In genomic region chr17:66976781-66977201, GRCh38 we compare ENCODE assay signal across 24 cellular contexts. TPM values are rescaled to one million over a fixed set of nuclear protein-coding genes. Genes with fewer than 3 reads are reported as not detected.
DNase-seq lines count a peak whose midpoint lies in the region; ATAC-seq and TF ChIP-seq lines count a peak whose summit lies in the region.
"Had no signal": no experiment of that assay in that cellular context is flagged by ENCODE, and none has a peak within 500 bp of the region (broad histone marks: within the 10 kb centered on the region; RNA-seq: fewer than 3 reads in every experiment).

No MANE protein-coding gene starts in this region.

- peaks cover 26 to 47% of the 10 kb centered on the region in 2 donors for H3K27me3 Mint-ChIP-seq in CD4-positive, alpha-beta memory T cell

- H3K79me2 ChIP-seq in PC-3 (ENCODE audit: low read length), result no peaks in the 10 kb centered on the region

- 9 to 11% methylated on average over 11 of the region's 11 CpGs for WGBS in heart right ventricle, 2 donors
- WGBS in thyroid gland, 2 donors, result 11 to 13% methylated on average over 11 of the region's 11 CpGs

- H3K4me2 ChIP-seq in PC-3 (ENCODE audit: low read length), result no peak overlapping the region
- H3K4me2 ChIP-seq: smooth muscle cell had no signal

- no peaks in the 10 kb centered on the region for H4K20me1 ChIP-seq in PC-3 (ENCODE audit: low read length)

- H3K4me3 ChIP-seq in PC-3 (ENCODE audit: low read length), result no peak overlapping the region
- no peak overlapping the region for H3K4me3 ChIP-seq in heart right ventricle
- H3K4me3 ChIP-seq in thyroid gland (replicated peaks in 1 of 3), result no peak overlapping the region
- H3K4me3 ChIP-seq in CD4-positive, alpha-beta memory T cell (ENCODE audit: low read length in 2 of 2), result no peak overlapping the region
- H3K4me3 ChIP-seq: gastrocnemius medialis, K562, smooth muscle cell, thoracic aorta had no signal

- BruUV-seq in PC-3 (replicated peaks; lab: Mats Ljungman, UMichigan), result no TSS peak

- H3K9ac ChIP-seq in PC-3 (ENCODE audit: low read length), result no peak overlapping the region

- ATAC-seq in PC-3, result peak; percentile 69
- ATAC-seq in heart right ventricle, result peak in 6 of 8 donors; percentile 5 to 45 (median 25)
- ATAC-seq in GM21526 (IDR thresholded peaks at IDR 0.05; ENCODE audit: low FRiP score, unreplicated experiment), result no peak
- ATAC-seq: activated CD8-positive, alpha-beta T cell treated with anti-CD3 and anti-CD28 coated beads, Interleukin-2, amount 10 ng/mL, durations not matched to agents 7 days and 5 days; activated T-cell treated with anti-CD3 and anti-CD28 coated beads, Interleukin-2, amount 50 U/mL, for 72 hours; K562; naive thymus-derived CD8-positive, alpha-beta T cell had no signal

- H2AFZ ChIP-seq in PC-3 (ENCODE audit: low read length), result no peak overlapping the region

- DNase-seq in NCI-H2227 (lab: John Stamatoyannopoulos, UW; ENCODE audit: unreplicated experiment) (peak; percentile 40), NCI-H2227 treated with DMSO at 0.1 percent for 48 hours (lab: John Stamatoyannopoulos, UW) (no peak), PC-3 (peak; percentile 42), heart right ventricle (no peak), thyroid gland (peak; percentile 85 to 86), GM19238 (ENCODE audit: insufficient read length, low spot score) (no peak)
- DNase-seq in CD4-positive, alpha-beta memory T cell, result no peak
- DNase-seq: 8988T; activated B cell treated with CpG ODN at 0.5 μM for 24 hours; activated CD8-positive, alpha-beta T cell treated with anti-CD3 and anti-CD28 coated beads, Interleukin-2, amount 10 ng/mL, durations not matched to agents 7 days and 5 days; activated naive CD8-positive, alpha-beta T cell treated with anti-CD3 and anti-CD28 coated beads for 36 hours; activated T-cell treated with anti-CD3 and anti-CD28 coated beads, Interleukin-2, amount 50 U/mL, for 72 hours; CD4-positive, CD25-positive, alpha-beta regulatory T cell; naive thymus-derived CD8-positive, alpha-beta T cell; NCI-H2107; T-helper 1 cell had no signal

- H3K27ac Mint-ChIP-seq in CD4-positive, alpha-beta memory T cell, result no peak overlapping the region
- H3K27ac Mint-ChIP-seq: activated B cell treated with CpG ODN at 0.5 μM for 24 hours; activated CD8-positive, alpha-beta T cell treated with anti-CD3 and anti-CD28 coated beads, Interleukin-2, amount 10 ng/mL, durations not matched to agents 7 days and 5 days; activated naive CD8-positive, alpha-beta T cell treated with anti-CD3 and anti-CD28 coated beads for 36 hours; activated T-cell treated with anti-CD3 and anti-CD28 coated beads, Interleukin-2, amount 50 U/mL, for 72 hours; CD4-positive, CD25-positive, alpha-beta regulatory T cell; dendritic cell treated with granulocyte-macrophage colony-stimulating factor and Interleukin-4, amounts not matched to agents 40 ng/mL and 50 ng/mL, for 4 days had no signal

- H3K4me1 Mint-ChIP-seq in CD4-positive, alpha-beta memory T cell, result peaks cover 0 to 3% (median 0%) of the 10 kb centered on the region in 4 donors
- H3K4me1 Mint-ChIP-seq: activated B cell treated with CpG ODN at 0.5 μM for 24 hours; activated naive CD8-positive, alpha-beta T cell treated with anti-CD3 and anti-CD28 coated beads for 36 hours had no signal

- H3K9me3 ChIP-seq in PC-3 (ENCODE audit: low read length) (no peaks in the 10 kb centered on the region), heart right ventricle (no peaks in the 10 kb centered on the region), thyroid gland (no peaks in the 10 kb centered on the region)
- H3K9me3 ChIP-seq in CD4-positive, alpha-beta memory T cell (ENCODE audit: control insufficient read depth in 1 of 2, low read length in 2 of 2), result no peaks in the 10 kb centered on the region
- H3K9me3 ChIP-seq: gastrocnemius medialis, thoracic aorta had no signal

- POLR2A ChIA-PET in PC-3 (lab: Charles Lee; ENCODE audit: unreplicated experiment), result no interaction called here
- POLR2A ChIA-PET in CD4-positive, alpha-beta memory T cell (lab: Charles Lee; ENCODE audit: partially characterized antibody), result no interaction called here

- H3K4me1 ChIP-seq in PC-3 (ENCODE audit: insufficient read depth, low read length), result peaks cover 15% of the 10 kb centered on the region
- peaks cover 0 to 42% (median 21%) of the 10 kb centered on the region in 9 donors for H3K4me1 ChIP-seq in heart right ventricle
- peaks cover 3 to 5% of the 10 kb centered on the region in 2 donors for H3K4me1 ChIP-seq in thyroid gland
- no peaks in the 10 kb centered on the region for H3K4me1 ChIP-seq in CD4-positive, alpha-beta memory T cell (ENCODE audit: insufficient read depth, low read length)

- H3K4me3 Mint-ChIP-seq in CD4-positive, alpha-beta memory T cell, result no peak overlapping the region
- H3K4me3 Mint-ChIP-seq: activated B cell treated with CpG ODN at 0.5 μM for 24 hours; activated CD8-positive, alpha-beta T cell treated with anti-CD3 and anti-CD28 coated beads, Interleukin-2, amount 10 ng/mL, durations not matched to agents 7 days and 5 days; activated naive CD8-positive, alpha-beta T cell treated with anti-CD3 and anti-CD28 coated beads for 36 hours; activated T-cell treated with anti-CD3 and anti-CD28 coated beads, Interleukin-2, amount 50 U/mL, for 72 hours; CD4-positive, CD25-positive, alpha-beta regulatory T cell; dendritic cell treated with granulocyte-macrophage colony-stimulating factor and Interleukin-4, amounts not matched to agents 40 ng/mL and 50 ng/mL, for 4 days; naive thymus-derived CD8-positive, alpha-beta T cell had no signal

- H3F3A ChIP-seq in PC-3 (ENCODE audit: low read length, unreplicated experiment), result no peaks in the 10 kb centered on the region

- H3K27ac ChIP-seq in PC-3 (ENCODE audit: low read length) (no peak overlapping the region), heart right ventricle (peak overlapping the region in 1 of 10 donors; percentile 0), thyroid gland (no peak overlapping the region)
- H3K27ac ChIP-seq in CD4-positive, alpha-beta memory T cell (ENCODE audit: low read depth, low read length), result no peak overlapping the region
- H3K27ac ChIP-seq: HL-60, thoracic aorta had no signal

- no peak for TF ChIP-seq POLR2A in thyroid gland (IDR thresholded peaks at IDR 0.05)

- TF ChIP-seq CTCF in PC-3 (conservative IDR thresholded peaks at IDR 0.05; ENCODE audit: low read depth, low read length), result no peak
- no peak for TF ChIP-seq CTCF in heart right ventricle (IDR thresholded peaks at IDR 0.05)
- no peak for TF ChIP-seq CTCF in thyroid gland (IDR thresholded peaks at IDR 0.05)

- H3K9me2 ChIP-seq in PC-3 (replicated peaks; ENCODE audit: low read length), result no peaks in the 10 kb centered on the region

- H3K27me3 ChIP-seq in PC-3 (ENCODE audit: low read length) (no peaks in the 10 kb centered on the region), heart right ventricle (peaks cover under 1 to 45% (median 15%) of the 10 kb centered on the region in 7 donors), thyroid gland (no peaks in the 10 kb centered on the region)
- no peaks in the 10 kb centered on the region for H3K27me3 ChIP-seq in CD4-positive, alpha-beta memory T cell (ENCODE audit: insufficient read depth, low read length)
- H3K27me3 ChIP-seq: gastrocnemius medialis had no signal

- peaks cover 0 to 2% (median 0%) of the 10 kb centered on the region in 8 donors for H3K9me3 Mint-ChIP-seq in CD4-positive, alpha-beta memory T cell
- H3K9me3 Mint-ChIP-seq: activated B cell treated with CpG ODN at 0.5 μM for 24 hours; activated naive CD8-positive, alpha-beta T cell treated with anti-CD3 and anti-CD28 coated beads for 36 hours; activated T-cell treated with anti-CD3 and anti-CD28 coated beads, Interleukin-2, amount 50 U/mL, for 72 hours; dendritic cell treated with granulocyte-macrophage colony-stimulating factor and Interleukin-4, amounts not matched to agents 40 ng/mL and 50 ng/mL, for 4 days; naive thymus-derived CD8-positive, alpha-beta T cell had no signal

- CTCF ChIA-PET in PC-3 (lab: Charles Lee), result no interaction called here
- CTCF ChIA-PET in CD4-positive, alpha-beta memory T cell (lab: Charles Lee; ENCODE audit: partially characterized antibody), result no interaction called here

- intact Hi-C loops in PC-3 (cut with micrococcal nuclease) (no loop called here), heart right ventricle (cut with DNase I) (loop anchor here in 1 of 10 donors (10.0 kb wide), 1 partner anchor 128 kb away; no protein-coding TSS in a partner anchor), thyroid gland (cut with DNase I) (no loop called here)
- intact Hi-C loops in CD4-positive, alpha-beta memory T cell (cut with micrococcal nuclease), result no loop called here

- H3K36me3 Mint-ChIP-seq in CD4-positive, alpha-beta memory T cell, result no peaks in the 10 kb centered on the region
- H3K36me3 Mint-ChIP-seq: activated naive CD8-positive, alpha-beta T cell treated with anti-CD3 and anti-CD28 coated beads for 36 hours; CD4-positive, CD25-positive, alpha-beta regulatory T cell; naive thymus-derived CD8-positive, alpha-beta T cell had no signal

- H3K36me3 ChIP-seq in PC-3 (ENCODE audit: low read depth, low read length) (no peaks in the 10 kb centered on the region), heart right ventricle (no peaks in the 10 kb centered on the region), thyroid gland (no peaks in the 10 kb centered on the region)
- no peaks in the 10 kb centered on the region for H3K36me3 ChIP-seq in CD4-positive, alpha-beta memory T cell (ENCODE audit: insufficient read depth, low read length)
- H3K36me3 ChIP-seq: gastrocnemius medialis, thoracic aorta had no signal

RNA-seq across cellular contexts. Expression of gene CACNG4, which starts 12.3 kb away (rescaled TPM):
- 1.7 and 2.4 TPM in 2 replicates for total RNA-seq in PC-3 (2014; rRNA removed)
- total RNA-seq in heart right ventricle, result under 1 TPM in 4 of 10 donors, not detected in 6; 0.06 to 0.11 (median 0.08) TPM
- under 1 TPM in 1 of 2 donors, not detected in 1; 0.06 TPM for polyA plus RNA-seq in heart right ventricle
- under 1 TPM in 1 of 4 donors, not detected in 3; 0.24 TPM for total RNA-seq in thyroid gland
- total RNA-seq in CD4-positive, alpha-beta memory T cell, result not detected
- polyA plus RNA-seq in CD4-positive, alpha-beta memory T cell, result not detected
- total RNA-seq: activated B cell treated with CpG ODN at 0.5 μM for 24 hours; activated CD8-positive, alpha-beta T cell treated with anti-CD3 and anti-CD28 coated beads, Interleukin-2, amount 10 ng/mL, durations not matched to agents 7 days and 5 days; activated naive CD8-positive, alpha-beta T cell treated with anti-CD3 and anti-CD28 coated beads for 36 hours; activated T-cell treated with anti-CD3 and anti-CD28 coated beads, Interleukin-2, amount 50 U/mL, for 72 hours; CD4-positive, CD25-positive, alpha-beta regulatory T cell; gastrocnemius medialis; lung microvascular endothelial cell; naive thymus-derived CD8-positive, alpha-beta T cell; thoracic aorta had no signal
- polyA plus RNA-seq: CD4-positive, CD25-positive, alpha-beta regulatory T cell; K562; naive thymus-derived CD8-positive, alpha-beta T cell had no signal

Comparison
In these comparisons a context has a peak if more than half of its experiments do, and no peak if none do; other contexts are left out.
1. DNase-seq: peak in NCI-H2227 (single experiment), PC-3 (single experiment) and thyroid gland (2 of 2); none in NCI-H2227 treated with DMSO at 0.1 percent for 48 hours (single experiment), heart right ventricle (0 of 2), CD4-positive, alpha-beta memory T cell (0 of 5) and GM19238 (single experiment).